In genomic region chr17:13321932-13322701, GRCh38 we compare ENCODE assay signal across 1 cellular context.
A peak's percentile ranks its signal among the peaks of the same experiment; 100 is the strongest.
TF ChIP-seq lines count a peak whose summit lies in the region.

No MANE protein-coding gene starts in this region.

TF ChIP-seq in HepG2, 621 proteins besides CTCF, POLR2A, EP300 and RAD21 (continued from another document):
- no peak for TF ChIP-seq ZNF639 (CRISPR knock-in tag; conservative IDR thresholded peaks at IDR 0.05)
- no peak for TF ChIP-seq CHCHD3 (CRISPR knock-in tag; IDR thresholded peaks at IDR 0.05)
- TF ChIP-seq FOSL2 (CRISPR knock-in tag; IDR thresholded peaks at IDR 0.05): peak; percentile 71
- TF ChIP-seq ETV6 (CRISPR knock-in tag; conservative IDR thresholded peaks at IDR 0.05): no peak
- TF ChIP-seq CSRNP2 (CRISPR knock-in tag; conservative IDR thresholded peaks at IDR 0.05; ENCODE audit: low read depth): no peak
- TF ChIP-seq ZNF768 (CRISPR knock-in tag; IDR thresholded peaks at IDR 0.05): no peak
- TF ChIP-seq NFIC (IDR thresholded peaks at IDR 0.05; ENCODE audit: low read length): 0 out of 2 replicates have a peak, but pooled peaks have one; percentile 59
- 0 out of 2 replicates have a peak, but pooled peaks have one; percentile 60 for TF ChIP-seq ZNF747 (CRISPR knock-in tag; IDR thresholded peaks at IDR 0.05; ENCODE audit: borderline replicate concordance)
- peak; percentile 63; the same call in 1 of the 2 replicates for TF ChIP-seq HOMEZ (CRISPR knock-in tag; IDR thresholded peaks at IDR 0.05; ENCODE audit: low read depth)
- no peak for TF ChIP-seq NAIF1 (CRISPR knock-in tag; IDR thresholded peaks at IDR 0.05; ENCODE audit: borderline replicate concordance)
- TF ChIP-seq ADNP (CRISPR knock-in tag; IDR thresholded peaks at IDR 0.05): no peak
- TF ChIP-seq RERE (CRISPR knock-in tag; IDR thresholded peaks at IDR 0.05; ENCODE audit: low read depth): peak; percentile 89
- no peak for TF ChIP-seq ZNF687 (CRISPR knock-in tag; IDR thresholded peaks at IDR 0.05)
- no peak for TF ChIP-seq ZSCAN29 (CRISPR knock-in tag; conservative IDR thresholded peaks at IDR 0.05)
- TF ChIP-seq NCOA2 (CRISPR knock-in tag; IDR thresholded peaks at IDR 0.05): peak; percentile 96
- peak; percentile 82; the same call in 1 of the 2 replicates for TF ChIP-seq ETV5 (CRISPR knock-in tag; IDR thresholded peaks at IDR 0.05; ENCODE audit: borderline replicate concordance)
- peak; percentile 63; the same call in 1 of the 2 replicates for TF ChIP-seq FOXK1 (CRISPR knock-in tag; IDR thresholded peaks at IDR 0.05; ENCODE audit: borderline replicate concordance, low read depth)
- no peak for TF ChIP-seq SRY (CRISPR knock-in tag; IDR thresholded peaks at IDR 0.05)
- TF ChIP-seq FOXO1 (CRISPR knock-in tag; IDR thresholded peaks at IDR 0.05): peak; percentile 94
- peak; percentile 83 to 93 for TF ChIP-seq NR2F1 (CRISPR knock-in tag; IDR thresholded peaks at IDR 0.05)
